16 cellular contexts compared by ENCODE assay signal in genomic region chr17:46042248-46042647, GRCh38. TPM values are rescaled to one million over a fixed set of nuclear protein-coding genes. Genes with fewer than 3 reads are reported as not detected.
DNase-seq lines count a peak whose midpoint lies in the region; ATAC-seq, FAIRE-seq and TF ChIP-seq lines count a peak whose summit lies in the region.
"Had no signal": no experiment of that assay in that cellular context is flagged by ENCODE, and none has a peak within 500 bp of the region (broad histone marks: within the 10 kb centered on the region; RNA-seq: fewer than 3 reads in every experiment).

No MANE protein-coding gene starts in this region.

- in situ Hi-C loops in GM23248 (cut with MboI): loop anchor here (10.0 kb wide), 1 partner anchor 63 kb away; no protein-coding TSS in a partner anchor

- intact Hi-C loops in right cardiac atrium (cut with DNase I): loop anchor here in 3 of 4 donors (5.0 to 10.0 kb wide), 3 partner anchors 153 to 173 kb away; partner anchors contain the start of gene KANSL1 (in 1 of the 3)

- H4K20me1 ChIP-seq in hepatocyte (ENCODE audit: insufficient read depth, poor library complexity, severe bottlenecking) (peaks cover 18% of the 10 kb centered on the region), GM23248 (ENCODE audit: insufficient read depth) (no peaks in the 10 kb centered on the region)

- no peak overlapping the region for H3K4me3 ChIP-seq in hepatocyte
- H3K4me3 ChIP-seq in small intestine (ENCODE audit: low read depth in 1 of 2, low read length in 2 of 2): no peak overlapping the region
- no peak overlapping the region for H3K4me3 ChIP-seq in right cardiac atrium (ENCODE audit: low read length)
- no peak overlapping the region for H3K4me3 ChIP-seq in GM23248
- H3K4me3 ChIP-seq: BLaER1 had no signal

- H3K27me3 ChIP-seq in hepatocyte: no peaks in the 10 kb centered on the region
- no peaks in the 10 kb centered on the region for H3K27me3 ChIP-seq in small intestine (ENCODE audit: control insufficient read depth in 2 of 2, insufficient read depth in 2 of 2, low read length in 2 of 2)
- no peaks in the 10 kb centered on the region for H3K27me3 ChIP-seq in right cardiac atrium (ENCODE audit: control insufficient read depth, insufficient read depth)
- no peaks in the 10 kb centered on the region for H3K27me3 ChIP-seq in GM23248 (replicated peaks; ENCODE audit: insufficient read depth)
- H3K27me3 ChIP-seq: BLaER1 had no signal

- TF ChIP-seq CTCF in hepatocyte (IDR thresholded peaks at IDR 0.05; ENCODE audit: poor library complexity): no peak

- H3K9me3 Mint-ChIP-seq in activated T-cell treated with anti-CD3 and anti-CD28 coated beads, Interleukin-2, amount 50 U/mL, for 24 hours: no peaks in the 10 kb centered on the region
- H3K9me3 Mint-ChIP-seq in activated T-cell treated with anti-CD3 and anti-CD28 coated beads, Interleukin-2, amount 50 U/mL, for 72 hours: no peaks in the 10 kb centered on the region
- H3K9me3 Mint-ChIP-seq: H9 had no signal

- H3K79me2 ChIP-seq in hepatocyte: peaks cover 26% of the 10 kb centered on the region
- peaks cover 40% of the 10 kb centered on the region for H3K79me2 ChIP-seq in GM23248 (ENCODE audit: insufficient read depth)

- H3K36me3 ChIP-seq in hepatocyte (replicated peaks; ENCODE audit: insufficient read depth, low read depth) (peaks cover 5% of the 10 kb centered on the region), small intestine (ENCODE audit: control insufficient read depth in 2 of 2, insufficient read depth in 2 of 2, low read length in 2 of 2) (peaks cover 18 to 24% of the 10 kb centered on the region in 2 donors), GM23248 (ENCODE audit: low read depth) (peaks cover 50% of the 10 kb centered on the region)

- ATAC-seq in activated T-cell treated with anti-CD3 and anti-CD28 coated beads, Interleukin-2, amount 50 U/mL, for 72 hours (replicated peaks in 1 of 2): no peak
- ATAC-seq in GM21526 (IDR thresholded peaks at IDR 0.05; ENCODE audit: low FRiP score, unreplicated experiment) (no peak), right cardiac atrium (no peak)

- no peak for FAIRE-seq in small intestine (lab: Jason Lieb, UNC)

- no peaks in the 10 kb centered on the region for H3K9me3 ChIP-seq in hepatocyte (ENCODE audit: low read depth)
- H3K9me3 ChIP-seq in small intestine (ENCODE audit: control insufficient read depth, low read depth): no peaks in the 10 kb centered on the region
- H3K9me3 ChIP-seq in right cardiac atrium (ENCODE audit: control insufficient read depth, low read length): no peaks in the 10 kb centered on the region
- H3K9me3 ChIP-seq in GM23248 (ENCODE audit: low read depth): no peaks in the 10 kb centered on the region
- H3K9me3 ChIP-seq: BLaER1 had no signal

- peak overlapping the region; percentile 50 for H3K27ac Mint-ChIP-seq in activated T-cell treated with anti-CD3 and anti-CD28 coated beads, Interleukin-2, amount 50 U/mL, for 24 hours
- H3K27ac Mint-ChIP-seq in activated T-cell treated with anti-CD3 and anti-CD28 coated beads, Interleukin-2, amount 50 U/mL, for 72 hours: no peak overlapping the region

- H3K4me2 ChIP-seq in hepatocyte: no peak overlapping the region
- no peak overlapping the region for H3K4me2 ChIP-seq in GM23248 (ENCODE audit: unreplicated experiment)
- H3K4me2 ChIP-seq: BLaER1 had no signal

- no peaks in the 10 kb centered on the region for H3K9me2 ChIP-seq in hepatocyte (replicated peaks; ENCODE audit: insufficient read depth)
- H3K9me2 ChIP-seq in GM23248 (ENCODE audit: insufficient read depth): no peaks in the 10 kb centered on the region

- H3K36me3 Mint-ChIP-seq in activated T-cell treated with anti-CD3 and anti-CD28 coated beads, Interleukin-2, amount 50 U/mL, for 24 hours (ENCODE audit: low read depth): peaks cover 94% of the 10 kb centered on the region
- H3K36me3 Mint-ChIP-seq in activated T-cell treated with anti-CD3 and anti-CD28 coated beads, Interleukin-2, amount 50 U/mL, for 72 hours (ENCODE audit: insufficient read depth in 2 of 2): peaks cover 12 to 26% of the 10 kb centered on the region in 2 donors

- peaks cover 11% of the 10 kb centered on the region for H3F3A ChIP-seq in GM23248 (ENCODE audit: insufficient read depth)

- H3K4me1 ChIP-seq in hepatocyte (ENCODE audit: insufficient read depth) (peaks cover 23% of the 10 kb centered on the region), small intestine (ENCODE audit: control insufficient read depth in 2 of 2, insufficient read depth in 1 of 2, low read depth in 1 of 2, low read length in 1 of 2) (peaks cover 0 to 4% of the 10 kb centered on the region in 2 donors), right cardiac atrium (ENCODE audit: control insufficient read depth, insufficient read depth, low read length) (peaks cover 2% of the 10 kb centered on the region), GM23248 (ENCODE audit: insufficient read depth) (peaks cover 4% of the 10 kb centered on the region; the same call in 1 of the 2 replicates)
- H3K4me1 ChIP-seq: BLaER1 had no signal

- no peak overlapping the region for H3K4me3 Mint-ChIP-seq in activated T-cell treated with anti-CD3 and anti-CD28 coated beads, Interleukin-2, amount 50 U/mL, for 24 hours
- no peak overlapping the region for H3K4me3 Mint-ChIP-seq in activated T-cell treated with anti-CD3 and anti-CD28 coated beads, Interleukin-2, amount 50 U/mL, for 72 hours
- H3K4me3 Mint-ChIP-seq: H9 had no signal

- WGBS in hepatocyte (ENCODE audit: low lambda C conversion rate, missing lambda C conversion rate): 68% methylated on average over 2 of the region's 2 CpGs
- 15 to 65% (median 47%) methylated on average over 2 of the region's 2 CpGs for WGBS in small intestine, 3 donors
- whole genome bisulfite sequencing in right cardiac atrium: 74% methylated on average over 2 of the region's 2 CpGs
- WGBS in GM23248 (ENCODE audit: low coverage in 1 of 2, low lambda C conversion rate in 2 of 2, missing lambda C conversion rate in 2 of 2), 2 experiments: 81 to 87% methylated on average over 2 of the region's 2 CpGs

- H3K27ac ChIP-seq in hepatocyte (peak overlapping the region; percentile 34), small intestine (ENCODE audit: low read depth in 1 of 2, low read length in 1 of 2) (no peak overlapping the region), right cardiac atrium (ENCODE audit: low read length) (no peak overlapping the region), GM23248 (no peak overlapping the region)
- H3K27ac ChIP-seq: BLaER1 had no signal

- no peaks in the 10 kb centered on the region for H3K27me3 Mint-ChIP-seq in activated T-cell treated with anti-CD3 and anti-CD28 coated beads, Interleukin-2, amount 50 U/mL, for 24 hours
- no peaks in the 10 kb centered on the region for H3K27me3 Mint-ChIP-seq in activated T-cell treated with anti-CD3 and anti-CD28 coated beads, Interleukin-2, amount 50 U/mL, for 72 hours (ENCODE audit: low read depth)

- DNase-seq in activated T-cell treated with anti-CD3 and anti-CD28 coated beads, Interleukin-2, amount 50 U/mL, for 24 hours: no peak
- no peak for DNase-seq in activated T-cell treated with anti-CD3 and anti-CD28 coated beads, Interleukin-2, amount 50 U/mL, for 72 hours
- DNase-seq in hepatocyte (ENCODE audit: low spot score) (no peak), small intestine (peak; percentile 61), right cardiac atrium (no peak), GM23248 (no peak), NCI-H1694 treated with DMSO at 0.1 percent for 48 hours (lab: John Stamatoyannopoulos, UW) (no peak)
- DNase-seq: 8988T, AML-193, DMS53, GF-D8, GOT3, H9 had no signal

- H3K4me1 Mint-ChIP-seq in activated T-cell treated with anti-CD3 and anti-CD28 coated beads, Interleukin-2, amount 50 U/mL, for 24 hours (ENCODE audit: low read depth): peaks cover 29% of the 10 kb centered on the region
- peaks cover 10% of the 10 kb centered on the region for H3K4me1 Mint-ChIP-seq in activated T-cell treated with anti-CD3 and anti-CD28 coated beads, Interleukin-2, amount 50 U/mL, for 72 hours (ENCODE audit: low read depth)

- H3K9ac ChIP-seq in GM23248: no peak overlapping the region
- H3K9ac ChIP-seq: BLaER1 had no signal

- no peak overlapping the region for H2AFZ ChIP-seq in hepatocyte
- no peak overlapping the region for H2AFZ ChIP-seq in GM23248

RNA-seq across cellular contexts. Expression of gene STH, which starts 43.2 kb away (rescaled TPM):
- not detected for total RNA-seq in activated T-cell treated with anti-CD3 and anti-CD28 coated beads, Interleukin-2, amount 50 U/mL, for 72 hours
- not detected in 2 replicates for total RNA-seq in hepatocyte
- not detected in 2 replicates for polyA plus RNA-seq in hepatocyte
- not detected for polyA plus RNA-seq in small intestine
- total RNA-seq in right cardiac atrium: not detected
- not detected for polyA plus RNA-seq in right cardiac atrium
- total RNA-seq in GM23248 (2014; rRNA removed; shearing (Covaris generic)): not detected in 2 replicates
- polyA plus RNA-seq in GM23248 (2016; fragmentation: Nextera tagmentation; extraction: Ambion mirVana): not detected in 2 replicates
- total RNA-seq: H9, HT1080 had no signal
